Comparison of ENCODE assay signal across 21 cellular contexts in the genomic region with DNA sequence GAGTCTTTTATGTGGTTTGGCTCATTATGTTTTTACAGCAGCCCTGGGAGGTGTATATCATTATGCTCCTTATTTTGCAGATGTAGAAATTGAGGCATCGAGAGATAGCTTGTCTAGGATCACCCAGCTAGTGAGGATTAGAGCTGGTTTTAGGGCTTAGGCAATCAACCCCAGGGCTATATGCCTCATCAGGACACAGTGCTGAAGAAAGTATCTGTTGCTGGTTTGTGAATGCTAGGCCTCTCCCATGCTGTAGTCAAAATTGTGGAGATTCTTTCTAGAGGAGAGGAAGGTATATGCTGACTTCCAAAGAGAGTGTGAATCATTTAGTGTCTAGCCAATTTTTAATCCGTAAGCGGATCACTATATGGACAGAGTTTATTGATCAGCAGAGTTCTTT.
DNase-seq lines count a peak whose midpoint lies in the region; ATAC-seq and TF ChIP-seq lines count a peak whose summit lies in the region.
"Had no signal": no experiment of that assay in that cellular context is flagged by ENCODE, and none has a peak within 500 bp of the region (broad histone marks: within the 10 kb centered on the region; RNA-seq: fewer than 3 reads in every experiment).

No MANE protein-coding gene starts in this region.

- CTCF ChIA-PET in HEK293 (lab: Yijun Ruan, JAX), result no interaction called here
- CTCF ChIA-PET in activated CD8-positive, alpha-beta T cell treated with anti-CD3 and anti-CD28 coated beads, Interleukin-2, amount 10 ng/mL, durations not matched to agents 7 days and 5 days (lab: Charles Lee), result no interaction called here

- no peak overlapping the region for H3K4me3 Mint-ChIP-seq in activated CD8-positive, alpha-beta T cell treated with anti-CD3 and anti-CD28 coated beads, Interleukin-2, amount 10 ng/mL, durations not matched to agents 7 days and 5 days
- H3K4me3 Mint-ChIP-seq: CD8-positive, alpha-beta memory T cell; GM23338 had no signal

- H3K9me3 Mint-ChIP-seq in activated CD8-positive, alpha-beta T cell treated with anti-CD3 and anti-CD28 coated beads, Interleukin-2, amount 10 ng/mL, durations not matched to agents 7 days and 5 days (ENCODE audit: insufficient read depth), result no peaks in the 10 kb centered on the region
- H3K9me3 Mint-ChIP-seq: CD8-positive, alpha-beta memory T cell had no signal

- no peak overlapping the region for H3K27ac ChIP-seq in HEK293 (ENCODE audit: extremely low read depth, low read depth, low read length)
- no peak overlapping the region for H3K27ac ChIP-seq in foreskin keratinocyte
- H3K27ac ChIP-seq in prostate gland, result no peak overlapping the region
- H3K27ac ChIP-seq: C4-2B, SJCRH30 had no signal

- H3K4me3 ChIP-seq in HEK293 (ENCODE audit: low read depth, low read length) (no peak overlapping the region), prostate gland (no peak overlapping the region)
- H3K4me3 ChIP-seq: GM23338, HAP-1, MG63, SJCRH30 had no signal

- no peak for TF ChIP-seq CTCF in HEK293 (tag by site-specific recombination; IDR thresholded peaks at IDR 0.05)
- no peak for TF ChIP-seq CTCF in foreskin keratinocyte (conservative IDR thresholded peaks at IDR 0.05)
- TF ChIP-seq CTCF in prostate gland (IDR thresholded peaks at IDR 0.05), result no peak

- H3K27me3 Mint-ChIP-seq in activated CD8-positive, alpha-beta T cell treated with anti-CD3 and anti-CD28 coated beads, Interleukin-2, amount 10 ng/mL, durations not matched to agents 7 days and 5 days (ENCODE audit: low read depth), result peaks cover 9% of the 10 kb centered on the region

- no peaks in the 10 kb centered on the region for H3K36me3 Mint-ChIP-seq in activated CD8-positive, alpha-beta T cell treated with anti-CD3 and anti-CD28 coated beads, Interleukin-2, amount 10 ng/mL, durations not matched to agents 7 days and 5 days (ENCODE audit: low read depth)
- H3K36me3 Mint-ChIP-seq: CD8-positive, alpha-beta memory T cell had no signal

- intact Hi-C loops in prostate gland (cut with DNase I), result no loop called here

- POLR2A ChIA-PET in HEK293 (lab: Yijun Ruan, JAX), result no interaction called here
- POLR2A ChIA-PET in activated CD8-positive, alpha-beta T cell treated with anti-CD3 and anti-CD28 coated beads, Interleukin-2, amount 10 ng/mL, durations not matched to agents 7 days and 5 days (lab: Charles Lee), result no interaction called here

- 79% methylated on average over 3 of the region's 3 CpGs for WGBS in prostate gland

- H3K4me1 Mint-ChIP-seq in activated CD8-positive, alpha-beta T cell treated with anti-CD3 and anti-CD28 coated beads, Interleukin-2, amount 10 ng/mL, durations not matched to agents 7 days and 5 days (ENCODE audit: low read depth), result no peaks in the 10 kb centered on the region
- H3K4me1 Mint-ChIP-seq: CD8-positive, alpha-beta memory T cell; GM23338 had no signal

- H3K4me1 ChIP-seq in HEK293 (ENCODE audit: control insufficient read depth, insufficient read depth, low read length) (no peaks in the 10 kb centered on the region), foreskin keratinocyte (peaks cover 8% of the 10 kb centered on the region), prostate gland (replicated peaks) (no peaks in the 10 kb centered on the region)
- H3K4me1 ChIP-seq: HAP-1, SJCRH30 had no signal

- peak; percentile 53 for DNase-seq in EH (ENCODE audit: low read depth)
- DNase-seq in RPMI7951 (ENCODE audit: low read depth), result peak; percentile 75
- DNase-seq in foreskin keratinocyte, result peak; percentile 77 to 87
- no peak for DNase-seq in activated CD8-positive, alpha-beta T cell treated with anti-CD3 and anti-CD28 coated beads, Interleukin-2, amount 10 ng/mL, durations not matched to agents 7 days and 5 days
- no peak for DNase-seq in prostate gland (ENCODE audit: low spot score)
- no peak for DNase-seq in NCI-H2227 treated with DMSO at 0.1 percent for 48 hours (lab: John Stamatoyannopoulos, UW)
- DNase-seq in NCI-H748 treated with DMSO at 0.1 percent for 48 hours (lab: John Stamatoyannopoulos, UW), result no peak
- DNase-seq: Calu3; CD8-positive, alpha-beta memory T cell; DMS153; MG63; NCI-H1417; NCI-H1694 treated with DMSO at 0.1 percent for 48 hours; NCI-H446 treated with DMSO at 0.1 percent for 48 hours; NK-92 treated with Interleukin-12 subunit alpha and Interleukin-12 subunit beta, amount 100 ng/mL, for 24 hours had no signal

- H3K27me3 ChIP-seq in foreskin keratinocyte, result no peaks in the 10 kb centered on the region
- H3K27me3 ChIP-seq in prostate gland (replicated peaks; ENCODE audit: insufficient read depth), result no peaks in the 10 kb centered on the region
- H3K27me3 ChIP-seq: SJCRH30 had no signal

- peak; percentile 84 for ATAC-seq in foreskin keratinocyte
- no peak for ATAC-seq in activated CD8-positive, alpha-beta T cell treated with anti-CD3 and anti-CD28 coated beads, Interleukin-2, amount 10 ng/mL, durations not matched to agents 7 days and 5 days
- ATAC-seq: GM23338, Panc1 had no signal

- H3K36me3 ChIP-seq in HEK293 (ENCODE audit: control insufficient read depth in 2 of 2, insufficient read depth in 1 of 2, low read length in 2 of 2) (no peaks in the 10 kb centered on the region), prostate gland (no peaks in the 10 kb centered on the region)
- H3K36me3 ChIP-seq: HAP-1, MG63, SJCRH30 had no signal

- no peak overlapping the region for H3K27ac Mint-ChIP-seq in activated CD8-positive, alpha-beta T cell treated with anti-CD3 and anti-CD28 coated beads, Interleukin-2, amount 10 ng/mL, durations not matched to agents 7 days and 5 days
- H3K27ac Mint-ChIP-seq: CD8-positive, alpha-beta memory T cell; GM23338 had no signal

- H3K9me3 ChIP-seq in HEK293 (ENCODE audit: control insufficient read depth, insufficient read depth, low read depth, low read length) (no peaks in the 10 kb centered on the region), prostate gland (no peaks in the 10 kb centered on the region)
- H3K9me3 ChIP-seq: HAP-1, MG63, SJCRH30 had no signal

- TF ChIP-seq POLR2A in prostate gland (IDR thresholded peaks at IDR 0.05), result no peak

TF ChIP-seq in HEK293, 187 proteins besides CTCF, POLR2A, EP300 and RAD21:
- no peak for TF ChIP-seq KLF9 (tag by site-specific recombination; IDR thresholded peaks at IDR 0.05; ENCODE audit: low read depth)
- no peak for TF ChIP-seq KLF7 (tag by site-specific recombination; IDR thresholded peaks at IDR 0.05; ENCODE audit: borderline replicate concordance)
- TF ChIP-seq ZNF223 (tag by site-specific recombination; IDR thresholded peaks at IDR 0.05), result no peak
- TF ChIP-seq, protein P1, sequence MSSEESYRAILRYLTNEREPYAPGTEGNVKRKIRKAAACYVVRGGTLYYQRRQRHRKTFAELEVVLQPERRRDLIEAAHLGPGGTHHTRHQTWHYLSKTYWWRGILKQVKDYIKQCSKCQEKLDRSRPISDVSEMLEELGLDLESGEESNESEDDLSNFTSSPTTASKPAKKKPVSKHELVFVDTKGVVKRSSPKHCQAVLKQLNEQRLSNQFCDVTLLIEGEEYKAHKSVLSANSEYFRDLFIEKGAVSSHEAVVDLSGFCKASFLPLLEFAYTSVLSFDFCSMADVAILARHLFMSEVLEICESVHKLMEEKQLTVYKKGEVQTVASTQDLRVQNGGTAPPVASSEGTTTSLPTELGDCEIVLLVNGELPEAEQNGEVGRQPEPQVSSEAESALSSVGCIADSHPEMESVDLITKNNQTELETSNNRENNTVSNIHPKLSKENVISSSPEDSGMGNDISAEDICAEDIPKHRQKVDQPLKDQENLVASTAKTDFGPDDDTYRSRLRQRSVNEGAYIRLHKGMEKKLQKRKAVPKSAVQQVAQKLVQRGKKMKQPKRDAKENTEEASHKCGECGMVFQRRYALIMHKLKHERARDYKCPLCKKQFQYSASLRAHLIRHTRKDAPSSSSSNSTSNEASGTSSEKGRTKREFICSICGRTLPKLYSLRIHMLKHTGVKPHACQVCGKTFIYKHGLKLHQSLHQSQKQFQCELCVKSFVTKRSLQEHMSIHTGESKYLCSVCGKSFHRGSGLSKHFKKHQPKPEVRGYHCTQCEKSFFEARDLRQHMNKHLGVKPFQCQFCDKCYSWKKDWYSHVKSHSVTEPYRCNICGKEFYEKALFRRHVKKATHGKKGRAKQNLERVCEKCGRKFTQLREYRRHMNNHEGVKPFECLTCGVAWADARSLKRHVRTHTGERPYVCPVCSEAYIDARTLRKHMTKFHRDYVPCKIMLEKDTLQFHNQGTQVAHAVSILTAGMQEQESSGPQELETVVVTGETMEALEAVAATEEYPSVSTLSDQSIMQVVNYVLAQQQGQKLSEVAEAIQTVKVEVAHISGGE (tag by site-specific recombination; conservative IDR thresholded peaks at IDR 0.05; ENCODE audit: low read depth), result no peak
- no peak for TF ChIP-seq ZBTB7A (tag by site-specific recombination; IDR thresholded peaks at IDR 0.05; ENCODE audit: low read depth)
- no peak for TF ChIP-seq GLI2 (tag by site-specific recombination; IDR thresholded peaks at IDR 0.05; ENCODE audit: borderline replicate concordance, low read depth)
- TF ChIP-seq GFI1B (tag by site-specific recombination; IDR thresholded peaks at IDR 0.05), result no peak
- no peak for TF ChIP-seq ZNF169 (tag by site-specific recombination; IDR thresholded peaks at IDR 0.05)
- TF ChIP-seq ZNF324 (tag by site-specific recombination; IDR thresholded peaks at IDR 0.05), result no peak
- peak; percentile 28; the same call in 1 of the 2 replicates for TF ChIP-seq ZBTB20 (tag by site-specific recombination; IDR thresholded peaks at IDR 0.05)
- TF ChIP-seq GLIS1 (tag by site-specific recombination; IDR thresholded peaks at IDR 0.05), result peak; percentile 62
- TF ChIP-seq REPIN1 (tag by site-specific recombination; IDR thresholded peaks at IDR 0.05; ENCODE audit: low read depth), result no peak
- no peak for TF ChIP-seq ZNF513 (tag by site-specific recombination; IDR thresholded peaks at IDR 0.05)
- TF ChIP-seq ZNF707 (tag by site-specific recombination; IDR thresholded peaks at IDR 0.05), result no peak
- TF ChIP-seq ZNF335 (tag by site-specific recombination; conservative IDR thresholded peaks at IDR 0.05), result no peak
- TF ChIP-seq ZNF404 (tag by site-specific recombination; IDR thresholded peaks at IDR 0.05), result no peak
- no peak for TF ChIP-seq ZNF529 (tag by site-specific recombination; IDR thresholded peaks at IDR 0.05; ENCODE audit: insufficient replicate concordance)

Comparison
In these comparisons a context has a peak if more than half of its experiments do, and no peak if none do; other contexts are left out.
1. DNase-seq: peak in EH (single experiment), RPMI7951 (single experiment) and foreskin keratinocyte (2 of 2); none in activated CD8-positive, alpha-beta T cell treated with anti-CD3 and anti-CD28 coated beads, Interleukin-2, amount 10 ng/mL, durations not matched to agents 7 days and 5 days (single experiment), prostate gland (single experiment), NCI-H2227 treated with DMSO at 0.1 percent for 48 hours (single experiment) and NCI-H748 treated with DMSO at 0.1 percent for 48 hours (single experiment).